Comparison of ENCODE assay signal across 21 cellular contexts in the genomic region with DNA sequence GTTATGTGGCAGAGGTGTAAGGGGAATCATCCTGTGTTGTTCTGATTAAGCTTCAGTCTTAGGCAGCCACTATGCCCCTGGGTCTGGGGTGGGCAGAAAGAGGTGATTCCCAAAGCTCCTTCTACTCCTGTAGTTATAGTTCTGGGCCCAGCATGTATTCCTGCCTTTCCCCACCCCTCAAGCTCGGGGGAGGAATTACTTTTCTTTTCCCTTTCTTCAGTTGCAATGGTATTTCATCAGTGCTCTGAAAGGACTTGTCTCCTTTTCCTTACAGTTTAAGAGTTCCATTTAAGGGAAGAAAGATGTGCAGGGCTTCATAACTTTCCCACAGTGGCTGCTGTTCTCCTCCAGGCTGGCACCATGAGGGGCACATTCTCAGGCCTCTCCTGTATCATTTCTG.
"Had no signal": no experiment of that assay in that cellular context is flagged by ENCODE, and none has a peak within 500 bp of the region (broad histone marks: within the 10 kb centered on the region; RNA-seq: fewer than 3 reads in every experiment).

No MANE protein-coding gene starts in this region.

- H3K4me2 ChIP-seq: smooth muscle cell had no signal

- H3K27me3 ChIP-seq: ovary, right atrium auricular region, right lobe of liver, tibial nerve, uterus had no signal

- H3K27ac ChIP-seq: left ventricle myocardium inferior, ovary, right atrium auricular region, right lobe of liver, tibial nerve, uterus had no signal

- H3K36me3 ChIP-seq: left ventricle myocardium inferior, ovary, right atrium auricular region, right lobe of liver, tibial nerve, uterus had no signal

- H3K4me3 ChIP-seq: left ventricle myocardium inferior, lung, mucosa of descending colon, ovary, right atrium auricular region, right lobe of liver, smooth muscle cell, tibial nerve, uterus had no signal

- DNase-seq: islet precursor cell; left ventricle myocardium inferior; midbrain; mucosa of descending colon; naive thymus-derived CD4-positive, alpha-beta T cell; ovary; right lobe of liver; stimulated activated CD4-positive, alpha-beta T cell treated with anti-CD3 and anti-CD28 coated beads, Interleukin-1b, Interleukin-23, amount 100 ng/mL, for 48 hours; stimulated activated CD4-positive, alpha-beta T cell treated with anti-CD3 and anti-CD28 coated beads, Interleukin-2, amount 100 ng/mL, for 48 hours; stimulated activated CD4-positive, alpha-beta T cell treated with anti-CD3 and anti-CD28 coated beads, Interleukin-4, amount 100 ng/mL, for 4 hours; stimulated activated CD8-positive, alpha-beta memory T cell treated with anti-CD3 and anti-CD28 coated beads, Interleukin-4, amount 100 ng/mL, for 48 hours; stimulated activated naive CD4-positive, alpha-beta T cell treated with Interleukin-2 at 50 U/mL for 16 hours; stimulated activated naive CD8-positive, alpha-beta T cell treated with anti-CD3 and anti-CD28 coated beads, Interleukin-15, amount 100 ng/mL, for 72 hours; substantia nigra; uterus had no signal

- ATAC-seq: mucosa of descending colon; naive thymus-derived CD4-positive, alpha-beta T cell; natural killer cell treated with Interleukin-12 subunit alpha and Interleukin-12 subunit beta and Interleukin-15 and Interleukin-18, amount 100 ng/mL, for 72 hours; right lobe of liver; stimulated activated memory B cell treated with anti-CD40 and anti-IgM and Interleukin-4, amounts not matched to agents 10 μg/mL and 1 μg/mL and 100 μg/mL, for 72 hours; stimulated activated naive CD8-positive, alpha-beta T cell treated with anti-CD3 and anti-CD28 coated beads, Interleukin-15, amount 100 ng/mL, for 72 hours had no signal

- H3K9me3 ChIP-seq: mucosa of descending colon, ovary, right lobe of liver, uterus had no signal

- H3K4me1 ChIP-seq: left ventricle myocardium inferior, right atrium auricular region, right lobe of liver, tibial nerve, uterus had no signal
